In the genomic region with DNA sequence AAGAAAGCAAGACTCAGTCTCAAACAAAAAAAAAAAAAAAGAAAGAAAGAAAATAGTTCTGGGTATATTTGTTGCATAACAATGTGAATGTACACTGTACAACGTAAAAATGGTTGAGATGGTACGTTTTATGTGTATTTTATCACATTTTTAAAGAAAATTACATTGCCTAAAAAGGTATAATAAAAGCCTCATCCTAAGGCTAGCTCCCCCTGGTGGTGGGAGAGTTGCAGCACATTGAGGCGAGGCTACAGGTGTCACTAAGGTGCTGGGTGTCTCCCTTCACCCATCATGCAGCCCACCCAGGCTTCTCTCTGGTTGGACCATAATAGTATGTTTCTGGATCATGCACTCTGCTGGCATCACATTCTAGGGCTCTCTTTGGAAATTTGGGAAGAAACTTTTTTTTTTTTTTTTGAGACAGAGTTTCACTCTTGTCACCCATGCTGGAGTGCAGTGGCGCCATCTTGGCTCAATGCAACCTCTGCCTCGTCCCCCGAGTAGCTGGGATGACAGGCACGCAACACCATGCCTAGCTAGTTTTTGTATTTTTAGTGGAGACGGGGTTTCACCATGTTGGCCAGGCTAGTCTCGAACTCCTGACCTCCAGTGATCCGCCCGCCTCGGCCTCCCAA, we compare ENCODE assay signal across 8 cellular contexts.
DNase-seq lines count a peak whose midpoint lies in the region; ATAC-seq lines count a peak whose summit lies in the region.

No MANE protein-coding gene starts in this region.

- no peak overlapping the region for H3K9ac ChIP-seq in adipocyte (ENCODE audit: low read length)

- H3K27me3 ChIP-seq in adipocyte (replicated peaks; ENCODE audit: control insufficient read depth, insufficient read depth, low read length): no peaks in the 10 kb centered on the region

- no peak overlapping the region for H3K4me3 ChIP-seq in adipocyte (ENCODE audit: low read length)

- no peaks in the 10 kb centered on the region for H3K9me3 ChIP-seq in adipocyte (ENCODE audit: control insufficient read depth, low read length)

- no peaks in the 10 kb centered on the region for H3K36me3 ChIP-seq in adipocyte (ENCODE audit: control insufficient read depth, insufficient read depth, low read length, severe bottlenecking)

- ATAC-seq in HG03175 (IDR thresholded peaks at IDR 0.05; ENCODE audit: unreplicated experiment) (no peak), HG02973 (IDR thresholded peaks at IDR 0.05; ENCODE audit: unreplicated experiment) (no peak)

- H3K4me1 ChIP-seq in adipocyte (ENCODE audit: control insufficient read depth, insufficient read depth, low read length): peaks cover 3% of the 10 kb centered on the region

- DNase-seq in COLO668 (lab: John Stamatoyannopoulos, UW; ENCODE audit: unreplicated experiment) (peak; percentile 72), HK-2 (ENCODE audit: unreplicated experiment) (peak; percentile 49), T follicular helper cell (ENCODE audit: low read depth) (peak; percentile 74), adipocyte (ENCODE audit: low read depth) (peak; percentile 72), iPS-NIHi7 (ENCODE audit: extremely low spot score) (peak; percentile 65)
- DNase-seq in stimulated activated CD4-positive, alpha-beta T cell treated with anti-CD3 and anti-CD28 coated beads, Interleukin-1b, Interleukin-23, amount 100 ng/mL, for 48 hours: peak; percentile 80
